ENCODE assay signal across 25 cellular contexts in genomic region chr15:89802231-89802928, GRCh38. TPM values are rescaled to one million over a fixed set of nuclear protein-coding genes. Genes with fewer than 3 reads are reported as not detected.
A peak's percentile ranks its signal among the peaks of the same experiment; 100 is the strongest.
DNase-seq lines count a peak whose midpoint lies in the region; ATAC-seq, FAIRE-seq and TF ChIP-seq lines count a peak whose summit lies in the region.
"Had no signal": no experiment of that assay in that cellular context is flagged by ENCODE, and none has a peak within 500 bp of the region (broad histone marks: within the 10 kb centered on the region; RNA-seq: fewer than 3 reads in every experiment).

No MANE protein-coding gene starts in this region.

- H3K4me3 ChIP-seq in BLaER1 (no peak overlapping the region), HepG2 (replicated peaks in 1 of 3; ENCODE audit: insufficient read depth in 1 of 3, low read depth in 2 of 3, low read length in 3 of 3) (no peak overlapping the region)
- H3K4me3 ChIP-seq in BLaER1 treated with 17β-estradiol and CSF1 and Interleukin-3, amounts not matched to agents 10 nM and 100 nM, result peak overlapping the region in 3 of 10 experiments; percentile 17 to 44 (median 36); a peak in 5 of 20 replicates
- H3K4me3 ChIP-seq: GM12878 had no signal

- H3K4me2 ChIP-seq in BLaER1 (peak overlapping the region; percentile 83), HepG2 (ENCODE audit: low read depth, low read length) (no peak overlapping the region)
- H3K4me2 ChIP-seq in BLaER1 treated with 17β-estradiol and CSF1 and Interleukin-3, amounts not matched to agents 10 nM and 100 nM, result peak overlapping the region; percentile 57 to 94 (median 85)

- H2AFZ ChIP-seq in HepG2 (ENCODE audit: low read length), result no peak overlapping the region

- CTCF ChIA-PET in HepG2 (lab: Yijun Ruan, JAX; ENCODE audit: low intra/inter-chr PET ratio, low total read pairs), result no interaction called here
- CTCF ChIA-PET in HEK293T (lab: Yijun Ruan, JAX), result interaction anchor here (0.6 kb wide), 1 partner anchor 29 kb away, joined by 4 read pairs; no protein-coding TSS in a partner anchor

- no peak for TF ChIP-seq RAD21 in HepG2 (CRISPR knock-in tag; IDR thresholded peaks at IDR 0.05)

- intact Hi-C loops in HepG2 (cut with micrococcal nuclease; ENCODE audit: unreplicated experiment), result no loop called here

- no peak for TF ChIP-seq CTCF in HepG2 (CRISPR knock-in tag; IDR thresholded peaks at IDR 0.05)
- TF ChIP-seq CTCF in GM13977 (IDR thresholded peaks at IDR 0.05; ENCODE audit: extremely low read depth, insufficient read depth, missing control alignments), result no peak

- TF ChIP-seq POLR2A in HepG2 (IDR thresholded peaks at IDR 0.05; ENCODE audit: insufficient read depth in 1 of 2, low read depth in 2 of 2, low read length in 2 of 2), result no peak

- no peaks in the 10 kb centered on the region for H3K36me3 ChIP-seq in BLaER1
- H3K36me3 ChIP-seq in BLaER1 treated with 17β-estradiol and CSF1 and Interleukin-3, amounts not matched to agents 10 nM and 100 nM, result peaks cover 0 to 90% (median 0%) of the 10 kb centered on the region in 11 experiments; a peak in 5 of 22 replicates
- H3K36me3 ChIP-seq in HepG2 (replicated peaks in 1 of 2; ENCODE audit: control insufficient read depth in 1 of 2, insufficient read depth in 2 of 2, low read length in 2 of 2), result peaks cover 51 to 80% of the 10 kb centered on the region in 2 experiments

- H3K27ac ChIP-seq in BLaER1 (no peak overlapping the region), HepG2 (ENCODE audit: extremely low read length, insufficient read depth, low read length) (no peak overlapping the region)
- H3K27ac ChIP-seq in BLaER1 treated with 17β-estradiol and CSF1 and Interleukin-3, amounts not matched to agents 10 nM and 100 nM, result peak overlapping the region in 7 of 11 experiments; percentile 6 to 57 (median 24); a peak in 6 of 22 replicates

- BruUV-seq in HepG2 (replicated peaks; lab: Mats Ljungman, UMichigan), result no TSS peak

- H3K79me2 ChIP-seq in HepG2 (ENCODE audit: insufficient read depth, low read length), result peaks cover 5% of the 10 kb centered on the region

- H3K27me3 ChIP-seq in BLaER1, result no peaks in the 10 kb centered on the region
- H3K27me3 ChIP-seq in BLaER1 treated with 17β-estradiol and CSF1 and Interleukin-3, amounts not matched to agents 10 nM and 100 nM, result peaks cover 0 to 13% (median 0%) of the 10 kb centered on the region in 11 experiments; a peak in 1 of 22 replicates
- no peaks in the 10 kb centered on the region for H3K27me3 ChIP-seq in HepG2 (ENCODE audit: control insufficient read depth in 1 of 2, insufficient read depth in 2 of 2, low read length in 2 of 2)

- DNase-seq in SHP77 (lab: John Stamatoyannopoulos, UW) (peak; percentile 23 to 29), HepG2 (ENCODE audit: low spot score) (no peak), HEK293T (ENCODE audit: extremely low spot score) (no peak), GM13977 (ENCODE audit: low spot score) (no peak), GM03348 (ENCODE audit: low spot score) (no peak), KBM-7 (no peak)
- DNase-seq: activated CD4-positive, alpha-beta T cell treated with anti-CD3 and anti-CD28 coated beads, Interleukin-2, amount 50 U/mL, for 4 hours; activated naive CD4-positive, alpha-beta T cell treated with Interleukin-2 at 50 U/mL for 16 hours; activated T-cell treated with anti-CD3 and anti-CD28 coated beads, Interleukin-2, amount 50 U/mL, for 72 hours; amniotic stem cell; CD4-positive, CD25-positive, alpha-beta regulatory T cell; effector memory CD4-positive, alpha-beta T cell; erythroblast; mammary epithelial cell; NCI-H1417 treated with DMSO at 0.1 percent for 48 hours; NCI-H2081; NCI-H774; nephron progenitor cell had no signal

- FAIRE-seq in HepG2 (lab: Jason Lieb, UNC), result no peak
- FAIRE-seq: D721Med, GM12878, TTC549 had no signal

- WGBS in HepG2 (ENCODE audit: low lambda C conversion rate), result 91% methylated on average over 14 of the region's 16 CpGs

- H4K20me1 ChIP-seq in BLaER1 (0 out of 2 replicates have a peak, but pooled peaks cover 14% of the 10 kb centered on the region), HepG2 (ENCODE audit: insufficient read depth, low read length) (no peaks in the 10 kb centered on the region)
- H4K20me1 ChIP-seq in BLaER1 treated with 17β-estradiol and CSF1 and Interleukin-3, amounts not matched to agents 10 nM and 100 nM, result peaks cover 0 to 24% (median 5%) of the 10 kb centered on the region in 11 experiments; a peak in 11 of 22 replicates

- in situ Hi-C loops in HepG2 (cut with HindIII; ENCODE audit: extremely low pct_ligation_motif_present, low pct_unique_long_range_greater_than_20kb), result no loop called here
- in situ Hi-C loops in GM13977 (cut with MboI; ENCODE audit: low pct_unique_long_range_greater_than_20kb, low sequenced_read_pairs, unreplicated experiment), result no loop called here
- in situ Hi-C loops in KBM-7 (cut with MboI; ENCODE audit: low pct_unique_long_range_greater_than_20kb, low sequenced_read_pairs), result no loop called here

- H3K9me3 ChIP-seq in BLaER1 (no peaks in the 10 kb centered on the region), HepG2 (ENCODE audit: low read length) (no peaks in the 10 kb centered on the region)
- no peaks in the 10 kb centered on the region for H3K9me3 ChIP-seq in BLaER1 treated with 17β-estradiol and CSF1 and Interleukin-3, amounts not matched to agents 10 nM and 100 nM (replicated peaks in 1 of 11)

- POLR2A ChIA-PET in HepG2 (lab: Yijun Ruan, JAX), result interaction anchor here (0.8 to 1.1 kb wide), 2 partner anchors 42 to 72 kb away, joined by 3 read pairs; no protein-coding TSS in a partner anchor
- POLR2A ChIA-PET in HEK293T (lab: Yijun Ruan, JAX), result interaction anchor here (0.8 kb wide), 1 partner anchor 44 kb away, joined by 3 read pairs; no protein-coding TSS in a partner anchor

- no peak for ATAC-seq in HepG2
- ATAC-seq: activated T-cell treated with anti-CD3 and anti-CD28 coated beads, Interleukin-2, amount 50 U/mL, for 72 hours; GM12878; sciatic nerve had no signal

- H3K4me1 ChIP-seq in BLaER1, result peaks cover 32% of the 10 kb centered on the region
- H3K4me1 ChIP-seq in BLaER1 treated with 17β-estradiol and CSF1 and Interleukin-3, amounts not matched to agents 10 nM and 100 nM, result peaks cover 26 to 54% (median 35%) of the 10 kb centered on the region in 10 experiments
- peaks cover 34% of the 10 kb centered on the region for H3K4me1 ChIP-seq in HepG2 (ENCODE audit: insufficient read depth, low read length)

- H3K9ac ChIP-seq in BLaER1, result peak overlapping the region; percentile 32; the same call in 1 of the 2 replicates
- peak overlapping the region in 7 of 11 experiments; percentile 15 to 55 (median 29); a peak in 10 of 22 replicates for H3K9ac ChIP-seq in BLaER1 treated with 17β-estradiol and CSF1 and Interleukin-3, amounts not matched to agents 10 nM and 100 nM
- H3K9ac ChIP-seq in HepG2 (ENCODE audit: insufficient read depth, low read depth, low read length), result no peak overlapping the region

- TF ChIP-seq EP300 in HepG2 (IDR thresholded peaks at IDR 0.05; ENCODE audit: low read depth in 2 of 2, low read length in 2 of 2) (no peak), HepG2 (CRISPR knock-in tag; IDR thresholded peaks at IDR 0.05; ENCODE audit: borderline replicate concordance) (no peak)

RNA-seq across cellular contexts. Expression of gene ANPEP, which starts 12.3 kb away (rescaled TPM):
- total RNA-seq in HepG2 (2016; rRNA removed; fragmentation: Illumina TruSeq; extraction: Trizol), result 34.6 and 60.4 TPM in 2 replicates
- total RNA-seq in HepG2 (2016; cell fraction: cytosol; rRNA removed; fragmentation: Illumina TruSeq; extraction: Trizol; ENCODE audit: low read depth), result 15.6 and 16.8 TPM in 2 replicates
- 26.1 and 65.2 TPM in 2 replicates for total RNA-seq in HepG2 (2016; cell fraction: insoluble cytoplasmic fraction; rRNA removed; fragmentation: Illumina TruSeq; extraction: Trizol)
- 26.0 and 27.7 TPM in 2 replicates for total RNA-seq in HepG2 (2016; cell fraction: membrane; rRNA removed; fragmentation: Illumina TruSeq; extraction: Trizol)
- 86.6 and 113 TPM in 2 replicates for total RNA-seq in HepG2 (2016; cell fraction: nucleus; rRNA removed; fragmentation: Illumina TruSeq; extraction: Trizol)
- 91.6 and 133 TPM in 2 replicates for polyA plus RNA-seq in HepG2 (2011; rRNA removed)
- polyA plus RNA-seq in HepG2 (2011; cell fraction: cytosol; rRNA removed), result 71.6 and 76.1 TPM in 2 replicates
- 264 and 286 TPM in 2 replicates for polyA plus RNA-seq in HepG2 (2011; cell fraction: nucleus; rRNA removed)
- 157 and 182 TPM in 2 replicates for polyA plus RNA-seq in HepG2 (2012)
- polyA plus RNA-seq in HepG2 (2016; cell fraction: cytosol; fragmentation: Illumina TruSeq; extraction: Trizol; ENCODE audit: low read depth), result 14.0 and 14.9 TPM in 2 replicates
- 44.3 and 62.9 TPM in 2 replicates for polyA plus RNA-seq in HepG2 (2016; cell fraction: insoluble cytoplasmic fraction; fragmentation: Illumina TruSeq; extraction: Trizol; ENCODE audit: low read depth)
- 31.7 and 35.7 TPM in 2 replicates for polyA plus RNA-seq in HepG2 (2016; cell fraction: membrane; fragmentation: Illumina TruSeq; extraction: Trizol; ENCODE audit: low read depth)
- 327 and 338 TPM in 2 replicates for polyA plus RNA-seq in HepG2 (2016; cell fraction: nucleus; fragmentation: Illumina TruSeq; extraction: Trizol; ENCODE audit: insufficient read depth, low read depth)
- 0.07 and 103 TPM in 2 replicates for polyA minus RNA-seq in HepG2 (2011; rRNA and poly(A)+ RNA removed; ENCODE audit: low replicate concordance)
- 60.8 and 79.8 TPM in 2 replicates for polyA minus RNA-seq in HepG2 (2011; cell fraction: cytosol; rRNA and poly(A)+ RNA removed)
- 44.8 and 60.0 TPM in 2 replicates for polyA minus RNA-seq in HepG2 (2011; cell fraction: nucleus; rRNA and poly(A)+ RNA removed)

RNA-seq across cellular contexts. Expression of gene MESP2, which starts 26.2 kb away (rescaled TPM):
- not detected in 2 replicates for total RNA-seq in HepG2 (2016; rRNA removed; fragmentation: Illumina TruSeq; extraction: Trizol)
- not detected in 2 replicates for total RNA-seq in HepG2 (2016; cell fraction: cytosol; rRNA removed; fragmentation: Illumina TruSeq; extraction: Trizol; ENCODE audit: low read depth)
- total RNA-seq in HepG2 (2016; cell fraction: insoluble cytoplasmic fraction; rRNA removed; fragmentation: Illumina TruSeq; extraction: Trizol), result 0.13 TPM in 1 of 2 replicates, not detected in the other
- total RNA-seq in HepG2 (2016; cell fraction: membrane; rRNA removed; fragmentation: Illumina TruSeq; extraction: Trizol), result not detected in 2 replicates
- not detected in 2 replicates for total RNA-seq in HepG2 (2016; cell fraction: nucleus; rRNA removed; fragmentation: Illumina TruSeq; extraction: Trizol)
- polyA plus RNA-seq in HepG2 (2011; rRNA removed), result not detected in 2 replicates
- not detected in 2 replicates for polyA plus RNA-seq in HepG2 (2011; cell fraction: cytosol; rRNA removed)
- not detected in 2 replicates for polyA plus RNA-seq in HepG2 (2011; cell fraction: nucleus; rRNA removed)
- not detected in 2 replicates for polyA plus RNA-seq in HepG2 (2012)
- not detected in 2 replicates for polyA plus RNA-seq in HepG2 (2016; cell fraction: cytosol; fragmentation: Illumina TruSeq; extraction: Trizol; ENCODE audit: low read depth)
- polyA plus RNA-seq in HepG2 (2016; cell fraction: insoluble cytoplasmic fraction; fragmentation: Illumina TruSeq; extraction: Trizol; ENCODE audit: low read depth), result not detected in 2 replicates
- not detected in 2 replicates for polyA plus RNA-seq in HepG2 (2016; cell fraction: membrane; fragmentation: Illumina TruSeq; extraction: Trizol; ENCODE audit: low read depth)
- not detected in 2 replicates for polyA plus RNA-seq in HepG2 (2016; cell fraction: nucleus; fragmentation: Illumina TruSeq; extraction: Trizol; ENCODE audit: insufficient read depth, low read depth)
- polyA minus RNA-seq in HepG2 (2011; rRNA and poly(A)+ RNA removed; ENCODE audit: low replicate concordance), result not detected in 2 replicates
- polyA minus RNA-seq in HepG2 (2011; cell fraction: cytosol; rRNA and poly(A)+ RNA removed), result not detected in 2 replicates
- polyA minus RNA-seq in HepG2 (2011; cell fraction: nucleus; rRNA and poly(A)+ RNA removed), result not detected in 2 replicates
- total RNA-seq: activated T-cell treated with anti-CD3 and anti-CD28 coated beads, Interleukin-2, amount 50 U/mL, for 72 hours; CD4-positive, CD25-positive, alpha-beta regulatory T cell; GM12878; T-helper 1 cell treated with Interleukin-12 subunit alpha and Interleukin-12 subunit beta and Interleukin-4 antibody, amounts not matched to agents 30 ng/mL and 1 ng/mL, for 36 hours had no signal
- polyA plus RNA-seq: CD4-positive, CD25-positive, alpha-beta regulatory T cell had no signal

RNA-seq across cellular contexts. Expression of gene MESP1, which starts 51.3 kb away (rescaled TPM):
- not detected in 2 replicates for total RNA-seq in HepG2 (2016; rRNA removed; fragmentation: Illumina TruSeq; extraction: Trizol)
- 0.09 TPM in 1 of 2 replicates, not detected in the other for total RNA-seq in HepG2 (2016; cell fraction: cytosol; rRNA removed; fragmentation: Illumina TruSeq; extraction: Trizol; ENCODE audit: low read depth)
- total RNA-seq in HepG2 (2016; cell fraction: insoluble cytoplasmic fraction; rRNA removed; fragmentation: Illumina TruSeq; extraction: Trizol), result not detected in 2 replicates
- total RNA-seq in HepG2 (2016; cell fraction: membrane; rRNA removed; fragmentation: Illumina TruSeq; extraction: Trizol), result not detected in 2 replicates
- total RNA-seq in HepG2 (2016; cell fraction: nucleus; rRNA removed; fragmentation: Illumina TruSeq; extraction: Trizol), result not detected in 2 replicates
- polyA plus RNA-seq in HepG2 (2011; rRNA removed), result not detected in 2 replicates
- not detected in 2 replicates for polyA plus RNA-seq in HepG2 (2011; cell fraction: cytosol; rRNA removed)
- polyA plus RNA-seq in HepG2 (2011; cell fraction: nucleus; rRNA removed), result not detected in 2 replicates
- not detected in 2 replicates for polyA plus RNA-seq in HepG2 (2012)
- 0.09 TPM in 1 of 2 replicates, not detected in the other for polyA plus RNA-seq in HepG2 (2016; cell fraction: cytosol; fragmentation: Illumina TruSeq; extraction: Trizol; ENCODE audit: low read depth)
- not detected in 2 replicates for polyA plus RNA-seq in HepG2 (2016; cell fraction: insoluble cytoplasmic fraction; fragmentation: Illumina TruSeq; extraction: Trizol; ENCODE audit: low read depth)
- not detected in 2 replicates for polyA plus RNA-seq in HepG2 (2016; cell fraction: membrane; fragmentation: Illumina TruSeq; extraction: Trizol; ENCODE audit: low read depth)
- not detected in 2 replicates for polyA plus RNA-seq in HepG2 (2016; cell fraction: nucleus; fragmentation: Illumina TruSeq; extraction: Trizol; ENCODE audit: insufficient read depth, low read depth)
- polyA minus RNA-seq in HepG2 (2011; rRNA and poly(A)+ RNA removed; ENCODE audit: low replicate concordance), result 1.7 TPM in 1 of 2 replicates, not detected in the other
- 1.3 TPM in 1 of 2 replicates, not detected in the other for polyA minus RNA-seq in HepG2 (2011; cell fraction: cytosol; rRNA and poly(A)+ RNA removed)
- polyA minus RNA-seq in HepG2 (2011; cell fraction: nucleus; rRNA and poly(A)+ RNA removed), result 0.26 TPM in 1 of 2 replicates, not detected in the other
- polyA plus RNA-seq: mammary epithelial cell had no signal

Comparison
In these comparisons a context has a peak if more than half of its experiments do, and no peak if none do; other contexts are left out.
1. H3K27ac ChIP-seq: peak in BLaER1 treated with 17β-estradiol and CSF1 and Interleukin-3, amounts not matched to agents 10 nM and 100 nM (7 of 11); none in BLaER1 (single experiment) and HepG2 (single experiment).
2. DNase-seq: peak in SHP77 (2 of 2); none in HepG2 (single experiment), HEK293T (single experiment), GM13977 (single experiment), GM03348 (single experiment) and KBM-7 (single experiment).